ENCODE assay signal across 8 cellular contexts in genomic region chr10:12042797-12043651, GRCh38. TPM values are rescaled to one million over a fixed set of nuclear protein-coding genes. Genes with fewer than 3 reads are reported as not detected.
DNase-seq lines count a peak whose midpoint lies in the region; ATAC-seq and TF ChIP-seq lines count a peak whose summit lies in the region.

A gene with protein sequence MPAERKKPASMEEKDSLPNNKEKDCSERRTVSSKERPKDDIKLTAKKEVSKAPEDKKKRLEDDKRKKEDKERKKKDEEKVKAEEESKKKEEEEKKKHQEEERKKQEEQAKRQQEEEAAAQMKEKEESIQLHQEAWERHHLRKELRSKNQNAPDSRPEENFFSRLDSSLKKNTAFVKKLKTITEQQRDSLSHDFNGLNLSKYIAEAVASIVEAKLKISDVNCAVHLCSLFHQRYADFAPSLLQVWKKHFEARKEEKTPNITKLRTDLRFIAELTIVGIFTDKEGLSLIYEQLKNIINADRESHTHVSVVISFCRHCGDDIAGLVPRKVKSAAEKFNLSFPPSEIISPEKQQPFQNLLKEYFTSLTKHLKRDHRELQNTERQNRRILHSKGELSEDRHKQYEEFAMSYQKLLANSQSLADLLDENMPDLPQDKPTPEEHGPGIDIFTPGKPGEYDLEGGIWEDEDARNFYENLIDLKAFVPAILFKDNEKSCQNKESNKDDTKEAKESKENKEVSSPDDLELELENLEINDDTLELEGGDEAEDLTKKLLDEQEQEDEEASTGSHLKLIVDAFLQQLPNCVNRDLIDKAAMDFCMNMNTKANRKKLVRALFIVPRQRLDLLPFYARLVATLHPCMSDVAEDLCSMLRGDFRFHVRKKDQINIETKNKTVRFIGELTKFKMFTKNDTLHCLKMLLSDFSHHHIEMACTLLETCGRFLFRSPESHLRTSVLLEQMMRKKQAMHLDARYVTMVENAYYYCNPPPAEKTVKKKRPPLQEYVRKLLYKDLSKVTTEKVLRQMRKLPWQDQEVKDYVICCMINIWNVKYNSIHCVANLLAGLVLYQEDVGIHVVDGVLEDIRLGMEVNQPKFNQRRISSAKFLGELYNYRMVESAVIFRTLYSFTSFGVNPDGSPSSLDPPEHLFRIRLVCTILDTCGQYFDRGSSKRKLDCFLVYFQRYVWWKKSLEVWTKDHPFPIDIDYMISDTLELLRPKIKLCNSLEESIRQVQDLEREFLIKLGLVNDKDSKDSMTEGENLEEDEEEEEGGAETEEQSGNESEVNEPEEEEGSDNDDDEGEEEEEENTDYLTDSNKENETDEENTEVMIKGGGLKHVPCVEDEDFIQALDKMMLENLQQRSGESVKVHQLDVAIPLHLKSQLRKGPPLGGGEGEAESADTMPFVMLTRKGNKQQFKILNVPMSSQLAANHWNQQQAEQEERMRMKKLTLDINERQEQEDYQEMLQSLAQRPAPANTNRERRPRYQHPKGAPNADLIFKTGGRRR (minus strand): TSS chr10:12042809. CDS start chr10:12035423, 7,386 bp downstream.

- no peaks in the 10 kb centered on the region for H3K36me3 ChIP-seq in mucosa of descending colon (ENCODE audit: low read depth)

- DNase-seq in DMS153 (lab: John Stamatoyannopoulos, UW): peak; percentile 92
- peak; percentile 98 for DNase-seq in KG1 (lab: John Stamatoyannopoulos, UW)
- peak; percentile 95 for DNase-seq in activated T-cell treated with anti-CD3 and anti-CD28 coated beads, Interleukin-2, amount 50 U/mL, for 1 hour
- peak; percentile 91 for DNase-seq in epithelial cell of proximal tubule (ENCODE audit: low read depth)
- peak; percentile 98 to 99 (median 99) for DNase-seq in mucosa of descending colon
- peak; percentile 89 to 95 for DNase-seq in stimulated activated CD8-positive, alpha-beta memory T cell treated with anti-CD3 and anti-CD28 coated beads, Interleukin-4, amount 100 ng/mL, for 1 hour (ENCODE audit: low read depth in 2 of 2, low spot score in 1 of 2)

- H3K4me1 ChIP-seq in mucosa of descending colon (ENCODE audit: low read depth): peaks cover 11% of the 10 kb centered on the region

- intact Hi-C loops in mucosa of descending colon (cut with DNase I, micrococcal nuclease): no loop called here

- peak within 1 kb of the TSS; percentile 99 for H3K4me3 ChIP-seq in epithelial cell of proximal tubule (ENCODE audit: low read depth, low read length)
- peak within 1 kb of the TSS; percentile 96 for H3K4me3 ChIP-seq in mucosa of descending colon

- no peaks in the 10 kb centered on the region for H3K9me3 ChIP-seq in mucosa of descending colon

- TF ChIP-seq CTCF in epithelial cell of proximal tubule (conservative IDR thresholded peaks at IDR 0.05; ENCODE audit: low read depth, low read length) (no peak), mucosa of descending colon (IDR thresholded peaks at IDR 0.05) (peak; percentile 8)

- ATAC-seq in GM21723 (IDR thresholded peaks at IDR 0.05; ENCODE audit: unreplicated experiment): peak; percentile 60
- peak; percentile 95 for ATAC-seq in mucosa of descending colon

TF ChIP-seq in PFSK-1, 5 proteins besides CTCF, POLR2A, EP300 and RAD21:
- TF ChIP-seq SIN3A (IDR thresholded peaks at IDR 0.05; ENCODE audit: borderline replicate concordance, insufficient read depth, low read length) (no peak), POLR2AphosphoS5 (IDR thresholded peaks at IDR 0.05; ENCODE audit: low read depth, low read length) (no peak), TAF1 (IDR thresholded peaks at IDR 0.05; ENCODE audit: borderline replicate concordance, insufficient read depth, low read length) (peak; percentile 46; the same call in 1 of the 2 replicates), FOXP2 (optimal IDR thresholded peaks at IDR 0.05; ENCODE audit: borderline replicate concordance, extremely low read depth, extremely low read length, insufficient read depth) (peak; percentile 45)
- TF ChIP-seq, protein P1, sequence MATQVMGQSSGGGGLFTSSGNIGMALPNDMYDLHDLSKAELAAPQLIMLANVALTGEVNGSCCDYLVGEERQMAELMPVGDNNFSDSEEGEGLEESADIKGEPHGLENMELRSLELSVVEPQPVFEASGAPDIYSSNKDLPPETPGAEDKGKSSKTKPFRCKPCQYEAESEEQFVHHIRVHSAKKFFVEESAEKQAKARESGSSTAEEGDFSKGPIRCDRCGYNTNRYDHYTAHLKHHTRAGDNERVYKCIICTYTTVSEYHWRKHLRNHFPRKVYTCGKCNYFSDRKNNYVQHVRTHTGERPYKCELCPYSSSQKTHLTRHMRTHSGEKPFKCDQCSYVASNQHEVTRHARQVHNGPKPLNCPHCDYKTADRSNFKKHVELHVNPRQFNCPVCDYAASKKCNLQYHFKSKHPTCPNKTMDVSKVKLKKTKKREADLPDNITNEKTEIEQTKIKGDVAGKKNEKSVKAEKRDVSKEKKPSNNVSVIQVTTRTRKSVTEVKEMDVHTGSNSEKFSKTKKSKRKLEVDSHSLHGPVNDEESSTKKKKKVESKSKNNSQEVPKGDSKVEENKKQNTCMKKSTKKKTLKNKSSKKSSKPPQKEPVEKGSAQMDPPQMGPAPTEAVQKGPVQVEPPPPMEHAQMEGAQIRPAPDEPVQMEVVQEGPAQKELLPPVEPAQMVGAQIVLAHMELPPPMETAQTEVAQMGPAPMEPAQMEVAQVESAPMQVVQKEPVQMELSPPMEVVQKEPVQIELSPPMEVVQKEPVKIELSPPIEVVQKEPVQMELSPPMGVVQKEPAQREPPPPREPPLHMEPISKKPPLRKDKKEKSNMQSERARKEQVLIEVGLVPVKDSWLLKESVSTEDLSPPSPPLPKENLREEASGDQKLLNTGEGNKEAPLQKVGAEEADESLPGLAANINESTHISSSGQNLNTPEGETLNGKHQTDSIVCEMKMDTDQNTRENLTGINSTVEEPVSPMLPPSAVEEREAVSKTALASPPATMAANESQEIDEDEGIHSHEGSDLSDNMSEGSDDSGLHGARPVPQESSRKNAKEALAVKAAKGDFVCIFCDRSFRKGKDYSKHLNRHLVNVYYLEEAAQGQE (IDR thresholded peaks at IDR 0.05; ENCODE audit: insufficient read depth in 1 of 2, low read depth in 2 of 2, low read length in 2 of 2): no peak

RNA-seq across cellular contexts. Expression of the gene that starts here (rescaled TPM):
- polyA plus RNA-seq in PFSK-1 (2012; ENCODE audit: insufficient read length, low read depth): 8.1 TPM
- total RNA-seq in epithelial cell of proximal tubule (11.3 and 12.2 TPM in 2 replicates), mucosa of descending colon (10 to 100 TPM; 20.6 to 36.8 (median 22.3) TPM)

Comparison
In these comparisons a context has a peak if more than half of its experiments do, and no peak if none do; other contexts are left out.
1. Peak in every context shown above with its lines: DNase-seq, ATAC-seq and H3K4me3 ChIP-seq.